ENCODE assay signal across 6 cellular contexts in the genomic region with DNA sequence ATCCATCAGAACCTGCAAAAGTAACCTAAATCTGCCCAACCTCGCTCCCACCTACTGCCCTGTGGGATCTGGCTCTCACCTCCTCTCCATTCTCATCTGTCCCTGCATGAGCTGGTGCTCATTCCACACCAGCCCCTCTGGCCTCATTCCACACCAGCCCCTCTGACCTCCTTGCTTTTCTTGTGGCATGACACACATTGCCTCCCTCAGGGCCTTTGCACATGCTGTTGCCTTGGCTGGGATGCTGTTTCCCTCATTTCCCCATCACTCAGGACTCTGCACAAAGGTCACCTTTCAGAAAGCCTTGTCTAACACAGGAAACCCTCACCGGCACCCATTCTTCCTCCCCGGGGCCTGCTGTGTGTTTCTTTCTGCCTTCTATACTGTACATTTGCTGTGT.
"Had no signal": no experiment of that assay in that cellular context is flagged by ENCODE, and none has a peak within 500 bp of the region (broad histone marks: within the 10 kb centered on the region; RNA-seq: fewer than 3 reads in every experiment).

No MANE protein-coding gene starts in this region.

- H3K4me3 ChIP-seq: GM23338 had no signal

- H3K27ac ChIP-seq: HL-60 had no signal

- H3K4me3 Mint-ChIP-seq: GM23338, H9, HFFc6, IgD-negative memory B cell had no signal

- H3K27ac Mint-ChIP-seq: GM23338, HFFc6 had no signal

- DNase-seq: H9, HCEC 1CT, HFFc6 had no signal

- H3K9me3 Mint-ChIP-seq: GM23338, H9 had no signal

- H3K4me1 Mint-ChIP-seq: IgD-negative memory B cell had no signal
